In the genomic region with DNA sequence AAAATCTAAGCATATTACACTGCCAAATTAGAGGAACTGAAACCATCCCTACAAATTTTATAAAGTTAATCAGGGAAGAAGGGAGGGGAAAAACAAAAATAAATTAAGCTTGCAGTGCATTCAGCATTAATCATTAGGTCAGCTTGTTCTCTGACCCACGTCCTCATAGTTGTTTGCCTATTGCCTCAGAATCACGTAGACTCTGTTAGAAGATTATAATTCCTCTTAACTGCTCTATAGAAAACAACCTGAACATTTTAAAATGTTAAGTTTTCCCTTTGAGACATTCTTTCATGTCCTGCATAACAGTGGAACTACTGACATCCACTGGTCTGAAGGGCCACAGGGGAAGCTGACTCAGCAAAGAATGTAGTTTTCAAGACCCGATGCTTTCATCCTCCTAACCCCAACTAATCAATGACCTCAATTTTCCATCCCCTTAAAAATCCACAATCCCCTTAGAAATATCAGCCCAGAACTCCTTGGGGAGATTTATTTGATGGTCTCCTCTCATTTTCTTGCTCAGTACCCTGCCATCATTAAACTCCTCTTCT, we compare ENCODE assay signal across 1 cellular context.
TF ChIP-seq lines count a peak whose summit lies in the region.

No MANE protein-coding gene starts in this region.

TF ChIP-seq in WTC11, 78 proteins besides CTCF, POLR2A, EP300 and RAD21 (continued from another document):
- TF ChIP-seq E2F4 (CRISPR knock-in tag; IDR thresholded peaks at IDR 0.05; ENCODE audit: borderline replicate concordance, low read depth) (no peak), ETV6 (CRISPR knock-in tag; IDR thresholded peaks at IDR 0.05) (no peak), MAX (CRISPR knock-in tag; IDR thresholded peaks at IDR 0.05) (no peak), PREB (CRISPR knock-in tag; IDR thresholded peaks at IDR 0.05; ENCODE audit: borderline replicate concordance) (no peak), ZNF232 (CRISPR knock-in tag; IDR thresholded peaks at IDR 0.05) (no peak), ZNF219 (CRISPR knock-in tag; IDR thresholded peaks at IDR 0.05; ENCODE audit: borderline replicate concordance) (no peak), SMAD3 (CRISPR knock-in tag; IDR thresholded peaks at IDR 0.05; ENCODE audit: borderline replicate concordance) (no peak), SMAD4 (CRISPR knock-in tag; IDR thresholded peaks at IDR 0.05) (no peak), CDX4 (CRISPR knock-in tag; IDR thresholded peaks at IDR 0.05; ENCODE audit: borderline replicate concordance) (no peak), ZNF138 (CRISPR knock-in tag; conservative IDR thresholded peaks at IDR 0.05) (no peak), ATF1 (CRISPR knock-in tag; IDR thresholded peaks at IDR 0.05) (no peak), IRF2 (CRISPR knock-in tag; IDR thresholded peaks at IDR 0.05; ENCODE audit: borderline replicate concordance, low read depth) (no peak)
TF ChIP-seq in WTC11: peak in this region for 0.
